Comparison of ENCODE assay signal across 12 cellular contexts in the genomic region with DNA sequence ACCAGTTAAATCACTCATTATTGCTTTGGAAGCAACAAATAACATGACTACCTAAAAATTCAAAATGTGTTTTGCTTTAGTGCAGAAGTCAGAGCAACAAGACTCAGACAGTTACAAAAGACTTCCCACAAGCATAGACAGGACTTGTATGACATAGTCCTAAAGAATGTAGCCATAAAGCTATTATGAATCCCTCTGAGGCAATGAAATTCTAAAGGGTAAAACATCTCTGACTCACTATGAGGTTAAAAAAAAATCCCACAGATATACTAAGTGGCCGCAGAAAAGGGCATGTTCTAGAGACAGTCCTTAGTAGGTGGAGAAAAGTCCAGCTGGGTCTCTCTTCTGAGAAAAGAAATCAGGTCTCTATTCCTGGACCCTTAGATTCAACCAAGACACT. TPM values are rescaled to one million over a fixed set of nuclear protein-coding genes. Genes with fewer than 3 reads are reported as not detected.
DNase-seq lines count a peak whose midpoint lies in the region; FAIRE-seq and TF ChIP-seq lines count a peak whose summit lies in the region.
"Had no signal": no experiment of that assay in that cellular context is flagged by ENCODE, and none has a peak within 500 bp of the region (broad histone marks: within the 10 kb centered on the region; RNA-seq: fewer than 3 reads in every experiment).

No MANE protein-coding gene starts in this region.

- H3K27me3 Mint-ChIP-seq in HFFc6 (ENCODE audit: insufficient read depth) = no peaks in the 10 kb centered on the region

- H3K36me3 Mint-ChIP-seq in HFFc6 (ENCODE audit: low read depth) = peaks cover 26% of the 10 kb centered on the region

- H3K27ac ChIP-seq in kidney (ENCODE audit: low read depth in 2 of 2, low read length in 2 of 2) (no peak overlapping the region), left ventricle myocardium inferior (replicated peaks) (no peak overlapping the region)
- H3K27ac ChIP-seq: BLaER1 treated with 17β-estradiol and CSF1 and Interleukin-3, amounts not matched to agents 10 nM and 100 nM; psoas muscle had no signal

- peak overlapping the region; percentile 95 for H3K27ac Mint-ChIP-seq in HFFc6

- H3K36me3 ChIP-seq in kidney (ENCODE audit: control insufficient read depth in 1 of 2, insufficient read depth in 2 of 2, low read length in 2 of 2) (peaks cover 9 to 10% of the 10 kb centered on the region in 2 donors), left ventricle myocardium inferior (peaks cover 37% of the 10 kb centered on the region)

- H3K4me1 Mint-ChIP-seq in HFFc6 (ENCODE audit: low read depth) = peaks cover 62% of the 10 kb centered on the region

- FAIRE-seq in kidney (lab: Jason Lieb, UNC) = no peak

- H3K4me1 ChIP-seq in kidney (ENCODE audit: control insufficient read depth in 1 of 2, insufficient read depth in 1 of 2, low read depth in 1 of 2, low read length in 2 of 2) = peaks cover 0 to 4% of the 10 kb centered on the region in 2 donors
- H3K4me1 ChIP-seq in left ventricle myocardium inferior = peaks cover 50% of the 10 kb centered on the region

- H3K4me3 Mint-ChIP-seq in HFFc6 = peak overlapping the region; percentile 68

- H3K9ac ChIP-seq in kidney (ENCODE audit: low read length in 2 of 2) = no peak overlapping the region
- H3K9ac ChIP-seq: BLaER1 treated with 17β-estradiol and CSF1 and Interleukin-3, amounts not matched to agents 10 nM and 100 nM had no signal

- intact Hi-C loops in kidney (cut with DNase I) = no loop called here
- intact Hi-C loops in left ventricle myocardium inferior (cut with micrococcal nuclease) = no loop called here

- no peaks in the 10 kb centered on the region for H3K9me3 Mint-ChIP-seq in HFFc6

- H3K27me3 ChIP-seq in left ventricle myocardium inferior (ENCODE audit: low read depth) = no peaks in the 10 kb centered on the region
- H3K27me3 ChIP-seq: BLaER1 treated with 17β-estradiol and CSF1 and Interleukin-3, amounts not matched to agents 10 nM and 100 nM had no signal

- DNase-seq in A172 (ENCODE audit: low spot score) = peak; percentile 95
- DNase-seq in HFFc6 = peak; percentile 96
- DNase-seq in amniotic stem cell (lab: John Stamatoyannopoulos, UW) = peak; percentile 79
- DNase-seq in hepatic stellate cell (ENCODE audit: low spot score) = peak; percentile 76
- DNase-seq in KG1 (lab: John Stamatoyannopoulos, UW) = no peak
- no peak for DNase-seq in kidney
- no peak for DNase-seq in NCI-H446 treated with DMSO at 0.1 percent for 48 hours (lab: John Stamatoyannopoulos, UW)
- no peak for DNase-seq in left ventricle myocardium inferior
- DNase-seq: NCI-H2029, psoas muscle had no signal

- H3K9me3 ChIP-seq in kidney (ENCODE audit: control insufficient read depth in 1 of 2, low read length in 2 of 2) (no peaks in the 10 kb centered on the region), left ventricle myocardium inferior (replicated peaks) (no peaks in the 10 kb centered on the region)
- H3K9me3 ChIP-seq: BLaER1 treated with 17β-estradiol and CSF1 and Interleukin-3, amounts not matched to agents 10 nM and 100 nM; psoas muscle had no signal

- no peak for TF ChIP-seq CTCF in HFFc6 (IDR thresholded peaks at IDR 0.05)
- no peak for TF ChIP-seq CTCF in kidney (IDR thresholded peaks at IDR 0.05; ENCODE audit: borderline replicate concordance, extremely low read depth, insufficient read depth)
- TF ChIP-seq CTCF in left ventricle myocardium inferior (IDR thresholded peaks at IDR 0.05; ENCODE audit: borderline replicate concordance) = no peak

- H3K4me3 ChIP-seq in kidney (ENCODE audit: low read length in 2 of 2) (no peak overlapping the region), left ventricle myocardium inferior (no peak overlapping the region)
- H3K4me3 ChIP-seq: BLaER1 treated with 17β-estradiol and CSF1 and Interleukin-3, amounts not matched to agents 10 nM and 100 nM; coronary artery; psoas muscle had no signal

RNA-seq across cellular contexts. Expression of a gene that starts 4.9 kb away (rescaled TPM):
- 6.4 and 7.0 TPM in 2 replicates for total RNA-seq in A172 (2014; rRNA removed; shearing (Covaris generic))
- 10 to 100 TPM in 5 of 6 experiments, 1 to 10 TPM in 1; 8.7 to 13.2 (median 11.5) TPM for total RNA-seq in HFFc6 (2021; fragmentation: NEBNext Ultra II Directional; extraction: Animal tissue kit (Norgen Biotek cat#: 25700))
- total RNA-seq in kidney (12.7 TPM), left ventricle myocardium inferior (37.8 TPM)
- polyA plus RNA-seq in kidney (ENCODE audit: insufficient read depth, low read depth, low replicate concordance) = 8.7 TPM

RNA-seq across cellular contexts. Expression of a gene that starts 57.8 kb away (rescaled TPM):
- total RNA-seq in A172 (2014; rRNA removed; shearing (Covaris generic)) = 0.48 TPM in 1 of 2 replicates, not detected in the other
- total RNA-seq in HFFc6 (2021; fragmentation: NEBNext Ultra II Directional; extraction: Animal tissue kit (Norgen Biotek cat#: 25700)) = under 1 TPM in 5 of 6 experiments, not detected in 1; 0.21 to 0.53 (median 0.31) TPM
- total RNA-seq in kidney = 9.5 TPM
- polyA plus RNA-seq in kidney (ENCODE audit: insufficient read depth, low read depth, low replicate concordance) = 12.3 TPM
- 3.2 TPM for total RNA-seq in left ventricle myocardium inferior

Comparison
In these comparisons a context has a peak if more than half of its experiments do, and no peak if none do; other contexts are left out.
1. DNase-seq: peak in A172 (single experiment), HFFc6 (single experiment), amniotic stem cell (single experiment) and hepatic stellate cell (single experiment); none in KG1 (single experiment), kidney (single experiment), NCI-H446 treated with DMSO at 0.1 percent for 48 hours (single experiment) and left ventricle myocardium inferior (single experiment).